In the genomic region with DNA sequence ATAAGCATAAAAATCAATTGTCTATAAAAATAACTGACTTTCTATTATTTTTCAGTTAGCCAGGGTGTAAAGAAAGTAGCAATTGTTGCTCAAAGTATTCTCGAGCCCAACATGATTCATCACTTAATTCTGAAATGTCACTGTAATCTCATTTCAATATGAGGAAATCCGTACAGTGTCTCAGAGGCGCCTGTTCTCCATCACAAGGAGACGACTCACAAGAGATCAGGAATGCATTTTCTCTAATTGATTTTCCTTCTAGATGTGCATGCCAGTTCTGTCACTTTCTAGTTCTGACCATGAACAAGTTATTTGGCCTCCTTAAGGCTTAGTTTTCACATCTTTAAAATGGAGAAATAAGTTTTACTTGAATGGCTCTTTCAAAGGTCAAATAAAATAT, we compare ENCODE assay signal across 21 cellular contexts.
"Had no signal": no experiment of that assay in that cellular context is flagged by ENCODE, and none has a peak within 500 bp of the region (broad histone marks: within the 10 kb centered on the region; RNA-seq: fewer than 3 reads in every experiment).

No MANE protein-coding gene starts in this region.

- H3K9me3 Mint-ChIP-seq: activated T-helper 1 cell treated with anti-CD3 and anti-CD28 coated beads, Interleukin-12 subunit alpha, Interleukin-12 subunit beta, Interleukin-2, Interleukin-4 antibody, amounts not matched to agents 30 ng/mL and 10 ng/mL and 1 ng/mL, durations not matched to agents 14 hours and 24 hours and 36 hours; neural progenitor cell had no signal

- H3K4me1 ChIP-seq: breast epithelium, esophagus squamous epithelium, neural progenitor cell, testis, uterus had no signal

- H3K36me3 Mint-ChIP-seq: activated naive CD8-positive, alpha-beta T cell; neural progenitor cell had no signal

- H3K27me3 ChIP-seq: breast epithelium, neural progenitor cell, sigmoid colon, testis, uterus had no signal

- DNase-seq: activated CD4-positive, alpha-beta T cell treated with anti-CD3 and anti-CD28 coated beads, Interleukin-2, amount 50 U/mL, for 1 hour; activated CD4-positive, CD25-positive, alpha-beta regulatory T cell treated with anti-CD3 and anti-CD28 coated beads, Interleukin-2, amount 50 U/mL, for 72 hours; activated CD8-positive, alpha-beta T cell treated with anti-CD3 and anti-CD28 coated beads, Interleukin-2, amount 10 ng/mL, durations not matched to agents 7 days and 5 days; amniotic stem cell; esophagus squamous epithelium; glutamatergic neuron; islet precursor cell; naive thymus-derived CD4-positive, alpha-beta T cell; sigmoid colon; stimulated activated CD4-positive, alpha-beta T cell treated with anti-CD3 and anti-CD28 coated beads, Interleukin-2, amount 100 ng/mL, for 48 hours; stimulated activated naive CD4-positive, alpha-beta T cell; testis; trophoblast cell; uterus; WERI-Rb-1 had no signal

- H3K36me3 ChIP-seq: breast epithelium, esophagus squamous epithelium, neural progenitor cell, sigmoid colon, uterus, WERI-Rb-1 had no signal

- H3K4me3 ChIP-seq: breast epithelium, coronary artery, esophagus squamous epithelium, lung, neural progenitor cell, sigmoid colon, testis, uterus had no signal

- H3K27ac ChIP-seq: breast epithelium, coronary artery, esophagus squamous epithelium, neural progenitor cell, sigmoid colon, testis, uterus, WERI-Rb-1 had no signal

- ATAC-seq: activated CD8-positive, alpha-beta T cell treated with anti-CD3 and anti-CD28 coated beads, Interleukin-2, amount 10 ng/mL, durations not matched to agents 7 days and 5 days; naive thymus-derived CD4-positive, alpha-beta T cell had no signal

- H3K27ac Mint-ChIP-seq: activated CD8-positive, alpha-beta T cell treated with anti-CD3 and anti-CD28 coated beads, Interleukin-2, amount 10 ng/mL, durations not matched to agents 7 days and 5 days; activated naive CD8-positive, alpha-beta T cell; activated T-helper 1 cell treated with anti-CD3 and anti-CD28 coated beads, Interleukin-12 subunit alpha, Interleukin-12 subunit beta, Interleukin-2, Interleukin-4 antibody, amounts not matched to agents 30 ng/mL and 10 ng/mL and 1 ng/mL, durations not matched to agents 14 hours and 24 hours and 36 hours; naive thymus-derived CD4-positive, alpha-beta T cell; neural progenitor cell had no signal

- H3K9me3 ChIP-seq: breast epithelium, esophagus squamous epithelium, sigmoid colon, testis, uterus had no signal
